ENCODE assay signal across 9 cellular contexts in genomic region chr11:75576445-75577049, GRCh38. TPM values are rescaled to one million over a fixed set of nuclear protein-coding genes. Genes with fewer than 3 reads are reported as not detected.
DNase-seq lines count a peak whose midpoint lies in the region; ATAC-seq and TF ChIP-seq lines count a peak whose summit lies in the region.
"Had no signal": no experiment of that assay in that cellular context is flagged by ENCODE, and none has a peak within 500 bp of the region (broad histone marks: within the 10 kb centered on the region; RNA-seq: fewer than 3 reads in every experiment).

No MANE protein-coding gene starts in this region.

- H3K4me3 ChIP-seq in Caco-2 (ENCODE audit: low read depth, low read length) (no peak overlapping the region), A673 (ENCODE audit: low read depth, low read length, poor library complexity, severe bottlenecking) (no peak overlapping the region)

- H3K27me3 Mint-ChIP-seq in Caco-2 (ENCODE audit: insufficient read depth, unreplicated experiment), result no peaks in the 10 kb centered on the region
- H3K27me3 Mint-ChIP-seq in WTC11 (ENCODE audit: low read depth), result peaks cover 6% of the 10 kb centered on the region

- H3K27ac Mint-ChIP-seq in Caco-2 (ENCODE audit: unreplicated experiment) (peak overlapping the region; percentile 57), WTC11 (no peak overlapping the region)

- POLR2A ChIA-PET in Caco-2 (lab: Charles Lee) (interaction anchor here (0.7 to 2.1 kb wide), 3 partner anchors 7 to 964 kb away, joined by 4 to 9 read pairs (median 4); no protein-coding TSS in a partner anchor), WTC11 (lab: Charles Lee) (interaction anchor here (0.6 to 3.4 kb wide), 4 partner anchors 11 to 628 kb away, joined by 3 to 26 read pairs (median 4); no protein-coding TSS in a partner anchor), A673 (lab: Charles Lee; ENCODE audit: low non-redundant PET) (interaction anchor here (0.6 to 0.7 kb wide), 3 partner anchors 94 to 352 kb away, joined by 3 to 7 read pairs (median 4); no protein-coding TSS in a partner anchor)

- intact Hi-C loops in Caco-2 (cut with micrococcal nuclease; ENCODE audit: unreplicated experiment), result loop anchor here (1.0 kb wide), 1 partner anchor 29 kb away; no protein-coding TSS in a partner anchor
- intact Hi-C loops in A673 (cut with micrococcal nuclease; ENCODE audit: unreplicated experiment), result loop anchor here (1.0 kb wide), 1 partner anchor 29 kb away; no protein-coding TSS in a partner anchor
- intact Hi-C loops in posterior cingulate gyrus (cut with DNase I), result loop anchor here (1.0 kb wide), 1 partner anchor 29 kb away; no protein-coding TSS in a partner anchor

- no peak for TF ChIP-seq CTCF in Caco-2 (IDR thresholded peaks at IDR 0.05; ENCODE audit: insufficient read depth in 1 of 2, low read depth in 1 of 2, low read length in 1 of 2, severe bottlenecking in 1 of 2, unreplicated experiment in 1 of 2)
- TF ChIP-seq CTCF in WTC11 (IDR thresholded peaks at IDR 0.05), result no peak
- TF ChIP-seq CTCF in A673 (conservative IDR thresholded peaks at IDR 0.05; ENCODE audit: low read depth, low read length), result no peak

- H3K9me3 ChIP-seq in Caco-2, result no peaks in the 10 kb centered on the region
- no peaks in the 10 kb centered on the region for H3K9me3 ChIP-seq in A673 (ENCODE audit: low read depth, low read length, poor library complexity, severe bottlenecking)
- H3K9me3 ChIP-seq: neutrophil had no signal

- H3K27me3 ChIP-seq in Caco-2 (replicated peaks; ENCODE audit: control insufficient read depth, insufficient read depth, low read length) (no peaks in the 10 kb centered on the region), A673 (replicated peaks; ENCODE audit: insufficient read depth, low read depth, low read length, poor library complexity) (no peaks in the 10 kb centered on the region)

- H3K4me3 Mint-ChIP-seq in Caco-2 (ENCODE audit: unreplicated experiment) (peak overlapping the region; percentile 6), WTC11 (no peak overlapping the region)

- peaks cover 4% of the 10 kb centered on the region; the same call in 1 of the 2 replicates for H3K36me3 ChIP-seq in Caco-2 (ENCODE audit: control insufficient read depth, insufficient read depth, low read length)
- peaks cover 27% of the 10 kb centered on the region for H3K36me3 ChIP-seq in A673 (ENCODE audit: insufficient read depth, low read length, poor library complexity, severe bottlenecking)
- H3K36me3 ChIP-seq: neutrophil had no signal

- DNase-seq in Caco-2 (peak; percentile 81 to 89), WTC11 (ENCODE audit: low spot score) (peak; percentile 50), kidney tubule cell (ENCODE audit: low spot score) (peak; percentile 96), NCI-H2107 (lab: John Stamatoyannopoulos, UW) (no peak), A673 (ENCODE audit: low spot score) (no peak), posterior cingulate gyrus (no peak)

- BruUV-seq in Caco-2 (replicated peaks; lab: Mats Ljungman, UMichigan) (no TSS peak), A673 (replicated peaks; lab: Mats Ljungman, UMichigan) (no TSS peak)

- ATAC-seq in HG02885 (IDR thresholded peaks at IDR 0.05; ENCODE audit: poor library complexity, unreplicated experiment) (peak; percentile 43), WTC11 (peak; percentile 32), HG03378 (IDR thresholded peaks at IDR 0.05; ENCODE audit: unreplicated experiment) (no peak)

- peaks cover 15% of the 10 kb centered on the region for H3K4me1 Mint-ChIP-seq in Caco-2 (ENCODE audit: low read depth, unreplicated experiment)
- peaks cover 12% of the 10 kb centered on the region for H3K4me1 Mint-ChIP-seq in WTC11

- H3K4me1 ChIP-seq in Caco-2 (peaks cover 10% of the 10 kb centered on the region), A673 (ENCODE audit: insufficient read depth, low read length, poor library complexity, severe bottlenecking) (peaks cover 2% of the 10 kb centered on the region)

- H3K36me3 Mint-ChIP-seq in Caco-2 (ENCODE audit: insufficient read depth, unreplicated experiment) (peaks cover 44% of the 10 kb centered on the region), WTC11 (peaks cover 16% of the 10 kb centered on the region)

- H3K27ac ChIP-seq in A673 (ENCODE audit: low read depth, low read length, poor library complexity, severe bottlenecking), result no peak overlapping the region
- H3K27ac ChIP-seq: neutrophil had no signal

- H3K9me3 Mint-ChIP-seq in Caco-2 (ENCODE audit: unreplicated experiment) (no peaks in the 10 kb centered on the region), WTC11 (0 out of 2 replicates have a peak, but pooled peaks cover under 1% of the 10 kb centered on the region)

- CTCF ChIA-PET in Caco-2 (lab: Charles Lee) (interaction anchor here (1.1 to 1.2 kb wide), 2 partner anchors 23 to 122 kb away, joined by 3 to 6 read pairs; no protein-coding TSS in a partner anchor), WTC11 (lab: Charles Lee) (interaction anchor here (0.6 to 3.4 kb wide), 14 partner anchors 8 to 201 kb away, joined by 3 to 46 read pairs (median 4); partner anchors contain the start of gene SERPINH1), A673 (lab: Charles Lee) (interaction anchor here (0.6 kb wide), 3 partner anchors 14 to 38 kb away, joined by 3 to 4 read pairs (median 3); no protein-coding TSS in a partner anchor)

TF ChIP-seq in WTC11, 78 proteins besides CTCF, POLR2A, EP300 and RAD21 (continues in another document):
- TF ChIP-seq USF2 (CRISPR knock-in tag; IDR thresholded peaks at IDR 0.05), result peak; percentile 67; the same call in 1 of the 2 replicates
- TF ChIP-seq FOXJ3 (CRISPR knock-in tag; IDR thresholded peaks at IDR 0.05; ENCODE audit: borderline replicate concordance), result no peak
- peak; percentile 79 for TF ChIP-seq MAX (CRISPR knock-in tag; IDR thresholded peaks at IDR 0.05)
- TF ChIP-seq NR2C2 (CRISPR knock-in tag; IDR thresholded peaks at IDR 0.05), result 0 out of 2 replicates have a peak, but pooled peaks have one; percentile 26
- no peak for TF ChIP-seq MLX (CRISPR knock-in tag; IDR thresholded peaks at IDR 0.05)
- TF ChIP-seq ETV6 (CRISPR knock-in tag; IDR thresholded peaks at IDR 0.05), result peak; percentile 87; the same call in 1 of the 2 replicates
- TF ChIP-seq NFYB (CRISPR knock-in tag; conservative IDR thresholded peaks at IDR 0.05; ENCODE audit: low read depth), result no peak
- TF ChIP-seq ZBTB43 (CRISPR knock-in tag; IDR thresholded peaks at IDR 0.05), result 0 out of 2 replicates have a peak, but pooled peaks have one; percentile 39
- peak; percentile 61; the same call in 1 of the 2 replicates for TF ChIP-seq USF1 (CRISPR knock-in tag; IDR thresholded peaks at IDR 0.05)
- TF ChIP-seq NFE2L1 (CRISPR knock-in tag; IDR thresholded peaks at IDR 0.05), result 0 out of 2 replicates have a peak, but pooled peaks have one; percentile 6
- TF ChIP-seq SP1 (CRISPR knock-in tag; conservative IDR thresholded peaks at IDR 0.05), result 0 out of 2 replicates have a peak, but pooled peaks have one; percentile 39

RNA-seq across cellular contexts. Expression of gene SERPINH1, which starts 14.5 kb away (rescaled TPM):
- total RNA-seq in Caco-2 (2022), result 481 and 528 TPM in 2 replicates
- 411 to 478 TPM (median 473 TPM) in 3 replicates for total RNA-seq in WTC11 (2021)
- total RNA-seq in A673 (2021), result 264 and 268 TPM in 2 replicates

RNA-seq across cellular contexts. Expression of gene GDPD5, which starts 50.8 kb away (rescaled TPM):
- total RNA-seq in Caco-2 (2022) (25.7 and 28.6 TPM in 2 replicates), WTC11 (2021) (4.7 to 12.2 TPM (median 5.3 TPM) in 3 replicates), A673 (2021) (1.4 and 3.5 TPM in 2 replicates)

Comparison
In these comparisons a context has a peak if more than half of its experiments do, and no peak if none do; other contexts are left out.
1. DNase-seq: peak in Caco-2 (2 of 2), WTC11 (single experiment) and kidney tubule cell (single experiment); none in NCI-H2107 (single experiment), A673 (single experiment) and posterior cingulate gyrus (0 of 10).